8 cellular contexts compared by ENCODE assay signal in the genomic region with DNA sequence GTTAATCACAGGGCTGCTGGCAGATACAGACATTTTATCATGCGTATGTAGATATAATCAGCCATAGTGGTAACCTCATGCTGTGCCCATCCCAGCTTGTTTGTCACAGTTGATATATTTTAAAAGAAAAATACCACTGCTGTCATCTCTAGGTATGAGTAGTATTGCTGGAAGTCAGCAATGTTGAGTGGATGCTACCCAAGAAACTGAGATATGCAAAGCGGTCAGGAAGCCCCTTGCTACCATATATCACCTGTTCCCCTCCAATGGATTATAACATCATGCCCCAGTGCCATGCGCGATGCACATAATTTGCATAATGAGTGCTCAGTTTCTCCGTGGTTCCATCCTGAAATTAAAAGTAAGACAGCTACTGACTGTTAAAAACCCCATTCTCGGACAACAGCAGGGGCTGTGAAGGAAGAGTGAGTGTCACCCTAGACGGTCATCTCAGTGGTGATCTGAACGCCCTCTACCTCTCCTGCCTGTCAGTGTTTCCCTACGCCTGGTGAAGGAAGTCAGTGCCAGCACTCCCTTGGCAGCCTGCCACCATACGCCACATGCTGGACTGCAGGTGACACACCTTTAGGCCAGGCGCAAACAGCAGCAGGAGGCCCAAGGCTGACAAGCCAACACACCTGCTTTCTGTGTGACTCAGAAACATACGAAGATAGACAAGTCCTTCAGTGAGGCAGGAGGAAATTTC. TPM values are rescaled to one million over a fixed set of nuclear protein-coding genes. Genes with fewer than 3 reads are reported as not detected.
DNase-seq lines count a peak whose midpoint lies in the region; ATAC-seq, FAIRE-seq and TF ChIP-seq lines count a peak whose summit lies in the region.

No MANE protein-coding gene starts in this region.

- FAIRE-seq in pancreas (lab: Jason Lieb, UNC), result no peak

- H3K9me3 Mint-ChIP-seq in activated naive CD4-positive, alpha-beta T cell treated with anti-CD3 and anti-CD28 coated beads, Interleukin-2, amount 50 U/mL, for 24 hours, result no peaks in the 10 kb centered on the region

- peak; percentile 47 for ATAC-seq in HG03025 (IDR thresholded peaks at IDR 0.05; ENCODE audit: low FRiP score, unreplicated experiment)
- ATAC-seq in pancreas, result peak; percentile 80 to 87 (median 85)
- ATAC-seq in gastroesophageal sphincter, result no peak

- WGBS in pancreas, 2 donors, result 28 to 31% methylated on average over 12 of the region's 12 CpGs
- 80 to 84% methylated on average over 6 to 7 of the region's 12 CpGs for WGBS in gastroesophageal sphincter (ENCODE audit: low coverage in 1 of 2), 2 donors

- H3K27me3 ChIP-seq in pancreas (no peaks in the 10 kb centered on the region), gastroesophageal sphincter (no peaks in the 10 kb centered on the region)

- peak overlapping the region; percentile 93 for H3K27ac Mint-ChIP-seq in activated naive CD4-positive, alpha-beta T cell treated with anti-CD3 and anti-CD28 coated beads, Interleukin-2, amount 50 U/mL, for 24 hours

- intact Hi-C loops in pancreas (cut with DNase I), result no loop called here

- TF ChIP-seq CTCF in pancreas (IDR thresholded peaks at IDR 0.05) (no peak), gastroesophageal sphincter (IDR thresholded peaks at IDR 0.05) (no peak)

- TF ChIP-seq EP300 in gastroesophageal sphincter (IDR thresholded peaks at IDR 0.05), result no peak

- peaks cover 16% of the 10 kb centered on the region for H3K36me3 Mint-ChIP-seq in activated naive CD4-positive, alpha-beta T cell treated with anti-CD3 and anti-CD28 coated beads, Interleukin-2, amount 50 U/mL, for 24 hours

- H3K4me3 Mint-ChIP-seq in activated naive CD4-positive, alpha-beta T cell treated with anti-CD3 and anti-CD28 coated beads, Interleukin-2, amount 50 U/mL, for 24 hours, result peak overlapping the region; percentile 98

- H3K27ac ChIP-seq in pancreas (peak overlapping the region in 3 of 4 donors; percentile 6 to 71 (median 64)), gastroesophageal sphincter (no peak overlapping the region)

- H3K4me1 ChIP-seq in pancreas (peaks cover 10 to 20% (median 13%) of the 10 kb centered on the region in 3 donors), gastroesophageal sphincter (peaks cover 0 to 31% (median 4%) of the 10 kb centered on the region in 3 donors)

- peak; percentile 42 for DNase-seq in SIG-M5 treated with dmso at 0.1 percent for 504 hours (lab: John Stamatoyannopoulos, UW; ENCODE audit: unreplicated experiment)
- no peak for DNase-seq in SIG-M5 (lab: John Stamatoyannopoulos, UW)
- DNase-seq in NCI-H510A (lab: John Stamatoyannopoulos, UW), result peak; percentile 89
- peak; percentile 96 to 99 (median 98) for DNase-seq in pancreas
- no peak for DNase-seq in A172 (ENCODE audit: low spot score)

- H3K27me3 Mint-ChIP-seq in activated naive CD4-positive, alpha-beta T cell treated with anti-CD3 and anti-CD28 coated beads, Interleukin-2, amount 50 U/mL, for 24 hours, result no peaks in the 10 kb centered on the region

- no peaks in the 10 kb centered on the region for H3K36me3 ChIP-seq in pancreas
- H3K36me3 ChIP-seq in gastroesophageal sphincter, result peaks cover 0 to 53% of the 10 kb centered on the region in 2 donors

- H3K4me3 ChIP-seq in pancreas, result no peak overlapping the region
- no peak overlapping the region for H3K4me3 ChIP-seq in gastroesophageal sphincter

- no peak for TF ChIP-seq POLR2A in gastroesophageal sphincter (IDR thresholded peaks at IDR 0.05)

- H3K9me3 ChIP-seq in pancreas (no peaks in the 10 kb centered on the region), gastroesophageal sphincter (no peaks in the 10 kb centered on the region)

- H3K4me1 Mint-ChIP-seq in activated naive CD4-positive, alpha-beta T cell treated with anti-CD3 and anti-CD28 coated beads, Interleukin-2, amount 50 U/mL, for 24 hours, result peaks cover 71% of the 10 kb centered on the region

RNA-seq across cellular contexts. Expression of gene IL10RB, which starts 2.7 kb away (rescaled TPM):
- total RNA-seq in pancreas (10 to 100 TPM; 11.9 to 25.1 (median 14.8) TPM), gastroesophageal sphincter (10 to 100 TPM; 13.1 to 23.7 (median 20.5) TPM)
- 10 to 100 TPM; 12.2 to 14.8 TPM for polyA plus RNA-seq in pancreas
- total RNA-seq in A172 (2014; rRNA removed; shearing (Covaris generic)), result 64.9 and 67.7 TPM in 2 replicates

RNA-seq across cellular contexts. Expression of gene IFNAR2, which starts 39.2 kb away (rescaled TPM):
- total RNA-seq in pancreas (10 to 100 TPM in 2 of 6 donors, 1 to 10 TPM in 4; 4.0 to 26.8 (median 7.9) TPM), gastroesophageal sphincter (10 to 100 TPM; 12.0 to 19.1 (median 14.7) TPM)
- 1 to 10 TPM; 7.8 to 8.2 TPM for polyA plus RNA-seq in pancreas
- total RNA-seq in A172 (2014; rRNA removed; shearing (Covaris generic)), result 3.6 and 10.4 TPM in 2 replicates

RNA-seq across cellular contexts. Expression of gene IFNAR1, which starts 55.9 kb away (rescaled TPM):
- 10 to 100 TPM; 21.4 to 48.5 (median 27.6) TPM for total RNA-seq in pancreas
- polyA plus RNA-seq in pancreas, result 1 to 10 TPM; 7.5 to 9.6 TPM
- total RNA-seq in gastroesophageal sphincter, result 10 to 100 TPM; 28.9 to 44.1 (median 31.9) TPM
- total RNA-seq in A172 (2014; rRNA removed; shearing (Covaris generic)), result 15.7 and 20.5 TPM in 2 replicates

Comparison
In these comparisons a context has a peak if more than half of its experiments do, and no peak if none do; other contexts are left out.
1. DNase-seq: peak in SIG-M5 treated with dmso at 0.1 percent for 504 hours (single experiment), NCI-H510A (single experiment) and pancreas (6 of 6); none in SIG-M5 (single experiment) and A172 (single experiment).
2. H3K27ac ChIP-seq: peak in pancreas (3 of 4); none in gastroesophageal sphincter (0 of 4).